ENCODE assay signal across 23 cellular contexts in the genomic region with DNA sequence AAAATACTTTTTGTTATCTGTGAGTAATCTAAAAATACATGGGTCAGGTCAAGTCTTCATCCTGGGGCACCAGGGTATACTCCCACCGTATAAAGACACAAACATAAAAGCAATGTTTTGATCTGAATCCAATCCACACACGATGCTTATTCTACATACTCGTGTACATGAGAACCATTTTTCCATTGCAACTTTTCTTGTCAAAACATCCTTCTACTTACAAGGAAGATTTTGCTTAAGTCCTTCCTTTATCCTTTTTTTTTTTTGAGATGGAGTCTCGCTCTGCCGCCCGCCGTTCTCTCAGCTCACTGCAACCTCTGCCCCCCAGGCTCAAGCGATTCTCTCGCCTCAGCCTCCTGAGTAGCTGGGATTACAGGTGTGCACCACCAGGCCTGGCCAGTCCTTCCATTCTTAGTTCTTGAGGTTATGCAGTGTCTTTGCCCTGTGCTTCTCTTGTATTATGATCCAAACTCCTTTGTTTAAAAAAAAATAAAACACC. TPM values are rescaled to one million over a fixed set of nuclear protein-coding genes. Genes with fewer than 3 reads are reported as not detected.
A peak's percentile ranks its signal among the peaks of the same experiment; 100 is the strongest.
DNase-seq lines count a peak whose midpoint lies in the region; ATAC-seq, FAIRE-seq and TF ChIP-seq lines count a peak whose summit lies in the region.
"Had no signal": no experiment of that assay in that cellular context is flagged by ENCODE, and none has a peak within 500 bp of the region (broad histone marks: within the 10 kb centered on the region; RNA-seq: fewer than 3 reads in every experiment).

No MANE protein-coding gene starts in this region.

- H2BK15ac ChIP-seq in mesenchymal stem cell (ENCODE audit: low read depth, poor library complexity, severe bottlenecking): no peak overlapping the region

- peak; percentile 69 for TF ChIP-seq POLR2A in GM12892 (IDR thresholded peaks at IDR 0.05; ENCODE audit: low read depth, low read length)
- no peak for TF ChIP-seq POLR2A in stomach (IDR thresholded peaks at IDR 0.05)

- intact Hi-C loops in stomach (cut with DNase I; ENCODE audit: low total_unique reads): no loop called here
- intact Hi-C loops in CD4-positive, alpha-beta T cell (cut with DNase I, micrococcal nuclease): no loop called here

- no peaks in the 10 kb centered on the region for H3K27me3 Mint-ChIP-seq in activated T-cell treated with anti-CD3 and anti-CD28 coated beads, Interleukin-2, amount 50 U/mL, for 24 hours
- H3K27me3 Mint-ChIP-seq in T-helper 17 cell: no peaks in the 10 kb centered on the region
- H3K27me3 Mint-ChIP-seq in CD4-positive, alpha-beta T cell: no peaks in the 10 kb centered on the region
- H3K27me3 Mint-ChIP-seq: memory B cell had no signal

- H3K18ac ChIP-seq in mesenchymal stem cell (ENCODE audit: low read depth in 1 of 2, low read length in 2 of 2): no peak overlapping the region

- H3K14ac ChIP-seq in mesenchymal stem cell (ENCODE audit: low read length in 2 of 2): no peak overlapping the region

- H3K27ac ChIP-seq in mesenchymal stem cell (ENCODE audit: low read length, poor library complexity, severe bottlenecking): no peak overlapping the region
- H3K27ac ChIP-seq in stomach: no peak overlapping the region
- H3K27ac ChIP-seq in CD4-positive, alpha-beta T cell (ENCODE audit: low read depth, low read length): no peak overlapping the region
- H3K27ac ChIP-seq: Peyer's patch, sigmoid colon, SJSA1 had no signal

- no peak overlapping the region for H4K8ac ChIP-seq in mesenchymal stem cell (ENCODE audit: low read length)

- TF ChIP-seq CTCF in stomach (IDR thresholded peaks at IDR 0.05): no peak
- no peak for TF ChIP-seq CTCF in CD4-positive, alpha-beta T cell (IDR thresholded peaks at IDR 0.05)

- peaks cover 48% of the 10 kb centered on the region for H3K4me1 Mint-ChIP-seq in activated T-cell treated with anti-CD3 and anti-CD28 coated beads, Interleukin-2, amount 50 U/mL, for 24 hours (ENCODE audit: low read depth)
- peaks cover 32% of the 10 kb centered on the region for H3K4me1 Mint-ChIP-seq in T-helper 17 cell
- H3K4me1 Mint-ChIP-seq in CD4-positive, alpha-beta T cell (ENCODE audit: low read depth): peaks cover 26% of the 10 kb centered on the region

- no peak overlapping the region for H2BK5ac ChIP-seq in mesenchymal stem cell (ENCODE audit: low read depth, low read length, poor library complexity, severe bottlenecking)

- H2BK12ac ChIP-seq in mesenchymal stem cell (ENCODE audit: low read length in 2 of 2): no peak overlapping the region

- H3K4ac ChIP-seq in mesenchymal stem cell (ENCODE audit: low read depth in 1 of 2, low read length in 2 of 2): no peak overlapping the region

- H4K91ac ChIP-seq in mesenchymal stem cell (ENCODE audit: low read length): no peak overlapping the region

- peaks cover 8% of the 10 kb centered on the region for H3K79me1 ChIP-seq in mesenchymal stem cell (replicated peaks; ENCODE audit: low read length, poor library complexity, severe bottlenecking)

- POLR2A ChIA-PET in CD4-positive, alpha-beta T cell (lab: Charles Lee): no interaction called here

- H3K36me3 ChIP-seq in mesenchymal stem cell (ENCODE audit: control insufficient read depth in 1 of 2, insufficient read depth in 2 of 2, low read depth in 1 of 2, low read length in 2 of 2) (peaks cover 36 to 72% of the 10 kb centered on the region in 2 experiments), stomach (peaks cover 48 to 80% (median 71%) of the 10 kb centered on the region in 4 donors)

- no peak for TF ChIP-seq EP300 in stomach (IDR thresholded peaks at IDR 0.05)

- peak overlapping the region; percentile 100 for H3K27ac Mint-ChIP-seq in activated T-cell treated with anti-CD3 and anti-CD28 coated beads, Interleukin-2, amount 50 U/mL, for 24 hours
- peak overlapping the region; percentile 87 for H3K27ac Mint-ChIP-seq in T-helper 17 cell
- H3K27ac Mint-ChIP-seq in CD4-positive, alpha-beta T cell: no peak overlapping the region
- H3K27ac Mint-ChIP-seq: memory B cell had no signal

- no peak overlapping the region for H2AK5ac ChIP-seq in mesenchymal stem cell (ENCODE audit: low read length, severe bottlenecking)

- no peak overlapping the region for H3K4me3 ChIP-seq in mesenchymal stem cell (ENCODE audit: insufficient read depth in 1 of 2, low read depth in 1 of 2, low read length in 2 of 2)
- no peak overlapping the region for H3K4me3 ChIP-seq in stomach
- H3K4me3 ChIP-seq: BLaER1 treated with 17β-estradiol and CSF1 and Interleukin-3, amounts not matched to agents 10 nM and 100 nM; Peyer's patch; sigmoid colon; SJSA1 had no signal

- H3K4me1 ChIP-seq in mesenchymal stem cell (ENCODE audit: control insufficient read depth, insufficient read depth, low read depth, low read length) (peaks cover 1% of the 10 kb centered on the region), stomach (peaks cover 0 to 15% (median 8%) of the 10 kb centered on the region in 4 donors)
- H3K4me1 ChIP-seq: SJSA1 had no signal

- no peak for DNase-seq in activated T-cell treated with anti-CD3 and anti-CD28 coated beads, Interleukin-2, amount 50 U/mL, for 24 hours
- no peak for DNase-seq in activated T-cell treated with anti-CD3 and anti-CD28 coated beads for 4 hours
- no peak for DNase-seq in GM12892 (ENCODE audit: insufficient read length)
- DNase-seq in T-helper 17 cell: no peak
- no peak for DNase-seq in mesenchymal stem cell
- no peak for DNase-seq in stomach
- DNase-seq in cerebellar nuclear complex (lab: John Stamatoyannopoulos, UW): no peak
- no peak for DNase-seq in CD4-positive, alpha-beta T cell
- DNase-seq: ACHN; glutamatergic neuron; Kasumi-1; NCI-H1092 treated with DMSO at 0.1 percent for 48 hours; NCI-H510A; NK-92 treated with Interleukin-12 subunit alpha and Interleukin-12 subunit beta, amount 100 ng/mL, for 24 hours; Peyer's patch; sigmoid colon had no signal

- no peak overlapping the region for H2BK120ac ChIP-seq in mesenchymal stem cell (ENCODE audit: low read depth, low read length)

- H3K9ac ChIP-seq in mesenchymal stem cell (ENCODE audit: low read length): peak overlapping the region; percentile 36
- H3K9ac ChIP-seq: BLaER1 treated with 17β-estradiol and CSF1 and Interleukin-3, amounts not matched to agents 10 nM and 100 nM had no signal

- WGBS in mesenchymal stem cell: 92% methylated on average over 9 of the region's 9 CpGs
- 84 to 88% (median 87%) methylated on average over 9 of the region's 9 CpGs for WGBS in stomach, 5 donors

- no peak overlapping the region for H3K4me2 ChIP-seq in mesenchymal stem cell (ENCODE audit: low read length, poor library complexity, severe bottlenecking)
- H3K4me2 ChIP-seq: BLaER1 treated with 17β-estradiol and CSF1 and Interleukin-3, amounts not matched to agents 10 nM and 100 nM had no signal

- ATAC-seq in T-helper 17 cell: no peak
- ATAC-seq in CD4-positive, alpha-beta T cell (ENCODE audit: poor library complexity): no peak

- CTCF ChIA-PET in CD4-positive, alpha-beta T cell (lab: Charles Lee): no interaction called here

- H3K36me3 Mint-ChIP-seq in activated T-cell treated with anti-CD3 and anti-CD28 coated beads, Interleukin-2, amount 50 U/mL, for 24 hours (ENCODE audit: low read depth): peaks cover 84% of the 10 kb centered on the region
- H3K36me3 Mint-ChIP-seq in T-helper 17 cell (ENCODE audit: low read depth): peaks cover 23% of the 10 kb centered on the region
- H3K36me3 Mint-ChIP-seq in CD4-positive, alpha-beta T cell (ENCODE audit: low read depth): peaks cover 58% of the 10 kb centered on the region

- H3K23ac ChIP-seq in mesenchymal stem cell (ENCODE audit: low read length in 2 of 2): no peak overlapping the region

- no peak overlapping the region for H2AFZ ChIP-seq in mesenchymal stem cell (ENCODE audit: low read depth, low read length)

- no peaks in the 10 kb centered on the region for H3K9me3 Mint-ChIP-seq in activated T-cell treated with anti-CD3 and anti-CD28 coated beads, Interleukin-2, amount 50 U/mL, for 24 hours
- H3K9me3 Mint-ChIP-seq in CD4-positive, alpha-beta T cell: no peaks in the 10 kb centered on the region
- H3K9me3 Mint-ChIP-seq: memory B cell; nephron; T-helper 2 cell treated with Interferon-gamma antibody and Interleukin-4, amounts not matched to agents 5 μg/mL and 100 μg/mL, for 36 hours had no signal

- no peak overlapping the region for H3K4me3 Mint-ChIP-seq in activated T-cell treated with anti-CD3 and anti-CD28 coated beads, Interleukin-2, amount 50 U/mL, for 24 hours
- H3K4me3 Mint-ChIP-seq in T-helper 17 cell: no peak overlapping the region
- H3K4me3 Mint-ChIP-seq in CD4-positive, alpha-beta T cell: no peak overlapping the region
- H3K4me3 Mint-ChIP-seq: memory B cell; nephron; T-helper 2 cell treated with Interferon-gamma antibody and Interleukin-4, amounts not matched to agents 5 μg/mL and 100 μg/mL, for 36 hours had no signal

- H3K9me3 ChIP-seq in T-helper 17 cell (ENCODE audit: control insufficient read depth, low read length, poor library complexity, severe bottlenecking) (no peaks in the 10 kb centered on the region), mesenchymal stem cell (ENCODE audit: control insufficient read depth, low read length) (no peaks in the 10 kb centered on the region), stomach (no peaks in the 10 kb centered on the region)
- H3K9me3 ChIP-seq in CD4-positive, alpha-beta T cell (ENCODE audit: control insufficient read depth, low read length): no peaks in the 10 kb centered on the region
- H3K9me3 ChIP-seq: BLaER1 treated with 17β-estradiol and CSF1 and Interleukin-3, amounts not matched to agents 10 nM and 100 nM; Peyer's patch; sigmoid colon; SJSA1 had no signal

- no peaks in the 10 kb centered on the region for H3K27me3 ChIP-seq in mesenchymal stem cell (ENCODE audit: control insufficient read depth in 1 of 2, insufficient read depth in 1 of 2, low read length in 2 of 2)
- H3K27me3 ChIP-seq in stomach: no peaks in the 10 kb centered on the region
- H3K27me3 ChIP-seq in CD4-positive, alpha-beta T cell (ENCODE audit: control insufficient read depth, insufficient read depth, low read length): no peaks in the 10 kb centered on the region
- H3K27me3 ChIP-seq: BLaER1 treated with 17β-estradiol and CSF1 and Interleukin-3, amounts not matched to agents 10 nM and 100 nM; Peyer's patch; sigmoid colon; SJSA1 had no signal

- no peak for FAIRE-seq in GM12892 (lab: Jason Lieb, UNC)
- FAIRE-seq: endometrium, G401.6 had no signal

RNA-seq across cellular contexts. Expression of a gene that starts 7.5 kb away (rescaled TPM):
- 6,465 TPM for polyA plus RNA-seq in GM12892 (2012; ENCODE audit: missing spikeins)
- total RNA-seq in T-helper 17 cell: 1,000 to 10,000 TPM; 2,267 to 2,325 TPM
- polyA plus RNA-seq in mesenchymal stem cell (2013, experiment 1 of 2): 5,031 TPM
- 4,706 TPM for polyA plus RNA-seq in mesenchymal stem cell (2013, experiment 2 of 2)
- 1,000 to 10,000 TPM in 1 of 5 donors, 100 to 1,000 TPM in 3, 10 to 100 TPM in 1; 87.9 to 1,694 (median 446) TPM for total RNA-seq in stomach
- polyA plus RNA-seq in stomach: 1,000 to 10,000 TPM; 1,957 to 2,879 (median 2,142) TPM
- 1,000 to 10,000 TPM; 2,845 to 2,986 TPM for total RNA-seq in CD4-positive, alpha-beta T cell

RNA-seq across cellular contexts. Expression of a gene that starts 13.6 kb away (rescaled TPM):
- 0.89 TPM for polyA plus RNA-seq in GM12892 (2012; ENCODE audit: missing spikeins)
- 1 to 10 TPM; 1.7 to 2.1 TPM for total RNA-seq in T-helper 17 cell
- polyA plus RNA-seq in mesenchymal stem cell (2013, experiment 1 of 2): 3.8 TPM
- polyA plus RNA-seq in mesenchymal stem cell (2013, experiment 2 of 2): 3.9 TPM
- 10 to 100 TPM in 3 of 5 donors, 1 to 10 TPM in 2; 2.0 to 30.8 (median 16.9) TPM for total RNA-seq in stomach
- 10 to 100 TPM in 2 of 3 donors, 1 to 10 TPM in 1; 4.0 to 10.9 (median 10.5) TPM for polyA plus RNA-seq in stomach
- total RNA-seq in CD4-positive, alpha-beta T cell: under 1 TPM; 0.16 to 0.53 TPM

RNA-seq across cellular contexts. Expression of a gene that starts 29.4 kb away (rescaled TPM):
- polyA plus RNA-seq in GM12892 (2012; ENCODE audit: missing spikeins): 18.2 TPM
- total RNA-seq in T-helper 17 cell (100 to 1,000 TPM; 118 to 123 TPM), stomach (100 to 1,000 TPM in 2 of 5 donors, 10 to 100 TPM in 3; 31.9 to 170 (median 85.8) TPM)
- polyA plus RNA-seq in mesenchymal stem cell (2013, experiment 1 of 2): 64.0 TPM
- 64.5 TPM for polyA plus RNA-seq in mesenchymal stem cell (2013, experiment 2 of 2)
- polyA plus RNA-seq in stomach: 10 to 100 TPM; 17.8 to 23.7 (median 20.1) TPM
- 100 to 1,000 TPM; 102 to 105 TPM for total RNA-seq in CD4-positive, alpha-beta T cell
